Comparison of ENCODE assay signal across 16 cellular contexts in the genomic region with DNA sequence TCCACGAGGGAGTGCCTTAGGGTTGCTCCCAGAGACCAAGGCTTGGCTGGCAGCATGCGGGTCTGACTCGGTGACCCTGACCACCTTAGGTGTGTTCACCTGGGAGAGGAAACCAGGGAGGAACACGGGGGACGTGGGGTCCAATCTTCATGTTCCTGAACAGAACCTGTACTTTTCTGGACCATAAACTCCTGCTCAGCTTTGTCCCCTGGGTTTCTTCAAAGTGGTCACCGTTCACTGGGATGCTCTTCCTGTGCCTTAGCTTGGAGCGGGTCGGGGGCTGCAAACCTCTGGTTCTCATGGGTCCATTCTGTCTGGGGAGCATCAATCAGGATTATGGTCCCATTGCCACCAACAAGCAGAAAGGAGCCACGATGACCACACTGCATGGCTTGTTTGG.
DNase-seq lines count a peak whose midpoint lies in the region; ATAC-seq and TF ChIP-seq lines count a peak whose summit lies in the region.
"Had no signal": no experiment of that assay in that cellular context is flagged by ENCODE, and none has a peak within 500 bp of the region (broad histone marks: within the 10 kb centered on the region; RNA-seq: fewer than 3 reads in every experiment).

No MANE protein-coding gene starts in this region.

- H2BK12ac ChIP-seq in trophoblast cell (ENCODE audit: low read length), result peak overlapping the region; percentile 0

- intact Hi-C loops in Right ventricle myocardium superior (cut with DNase I), result no loop called here

- TF ChIP-seq CTCF in right atrium auricular region (IDR thresholded peaks at IDR 0.05) (no peak), chondrocyte (IDR thresholded peaks at IDR 0.05) (no peak)

- DNase-seq in right atrium auricular region (ENCODE audit: low spot score) (no peak), Right ventricle myocardium superior (no peak), chondrocyte (ENCODE audit: low spot score) (peak; percentile 55), trophoblast cell (no peak), NCI-H1092 treated with DMSO at 0.1 percent for 48 hours (lab: John Stamatoyannopoulos, UW) (no peak)
- DNase-seq: BE2C; CD4-positive, alpha-beta memory T cell; COR-L47; DMS153; DMS79 treated with DMSO at 0.1 percent for 48 hours; EL had no signal

- H3K4me1 Mint-ChIP-seq in chondrocyte (ENCODE audit: low read depth), result peaks cover 23% of the 10 kb centered on the region

- no peak overlapping the region for H4K8ac ChIP-seq in trophoblast cell (ENCODE audit: low read depth, low read length)

- H3K18ac ChIP-seq in trophoblast cell (ENCODE audit: low read length), result no peak overlapping the region

- no peak overlapping the region for H2AFZ ChIP-seq in trophoblast cell (ENCODE audit: insufficient read depth, low read length, poor library complexity)

- H3K9me3 ChIP-seq in right atrium auricular region, result no peaks in the 10 kb centered on the region
- H3K9me3 ChIP-seq in trophoblast cell (ENCODE audit: insufficient read depth, low read depth, low read length), result no peaks in the 10 kb centered on the region
- H3K9me3 ChIP-seq: BE2C, HAP-1 had no signal

- no peak for ATAC-seq in Right ventricle myocardium superior (ENCODE audit: poor library complexity)
- ATAC-seq in GM21723 (IDR thresholded peaks at IDR 0.05; ENCODE audit: unreplicated experiment), result no peak
- ATAC-seq in HG03280 (IDR thresholded peaks at IDR 0.05; ENCODE audit: unreplicated experiment), result no peak

- no peak overlapping the region for H2AK5ac ChIP-seq in trophoblast cell (ENCODE audit: low read length)

- peaks cover 8% of the 10 kb centered on the region for H3K79me1 ChIP-seq in trophoblast cell (ENCODE audit: low read length)

- H3K4me2 ChIP-seq in trophoblast cell (ENCODE audit: low read length), result no peak overlapping the region

- H3K4ac ChIP-seq in trophoblast cell (ENCODE audit: low read depth, low read length), result no peak overlapping the region

- H3K4me3 Mint-ChIP-seq in chondrocyte (ENCODE audit: unreplicated experiment), result no peak overlapping the region
- H3K4me3 Mint-ChIP-seq: CD4-positive, alpha-beta memory T cell had no signal

- H3K4me1 ChIP-seq in right atrium auricular region (peaks cover 0 to 45% of the 10 kb centered on the region in 2 donors), trophoblast cell (ENCODE audit: control insufficient read depth in 1 of 2, insufficient read depth in 2 of 2, low read length in 2 of 2) (peaks cover 3 to 10% of the 10 kb centered on the region in 2 experiments)

- H4K12ac ChIP-seq in trophoblast cell (ENCODE audit: low read depth, low read length), result no peak overlapping the region

- H3K27ac ChIP-seq in right atrium auricular region, result peak overlapping the region; percentile 70 to 84
- no peak overlapping the region for H3K27ac ChIP-seq in trophoblast cell (ENCODE audit: low read depth, low read length)
- H3K27ac ChIP-seq: C4-2B, HL-60 had no signal

- no peak overlapping the region for H3K14ac ChIP-seq in trophoblast cell (ENCODE audit: low read length)

- no peak overlapping the region for H3K4me3 ChIP-seq in right atrium auricular region
- H3K4me3 ChIP-seq in trophoblast cell (ENCODE audit: low read depth, low read length), result no peak overlapping the region
- H3K4me3 ChIP-seq: HAP-1 had no signal

- no peaks in the 10 kb centered on the region for H3K79me2 ChIP-seq in trophoblast cell (ENCODE audit: control insufficient read depth, insufficient read depth, low read length, poor library complexity)

- H3K36me3 ChIP-seq in right atrium auricular region, result no peaks in the 10 kb centered on the region
- H3K36me3 ChIP-seq in trophoblast cell (ENCODE audit: control insufficient read depth in 1 of 2, insufficient read depth in 2 of 2, low read length in 2 of 2), result no peaks in the 10 kb centered on the region
- H3K36me3 ChIP-seq: BE2C, HAP-1 had no signal

- no peaks in the 10 kb centered on the region for H3K27me3 ChIP-seq in right atrium auricular region
- no peaks in the 10 kb centered on the region for H3K27me3 ChIP-seq in trophoblast cell (ENCODE audit: insufficient read depth, low read length)
- H3K27me3 ChIP-seq: BE2C had no signal

- no peak overlapping the region for H3K9ac ChIP-seq in trophoblast cell (ENCODE audit: low read length)

- no peak overlapping the region for H3K27ac Mint-ChIP-seq in chondrocyte (ENCODE audit: unreplicated experiment)
- H3K27ac Mint-ChIP-seq: CD4-positive, alpha-beta memory T cell had no signal

- no peak overlapping the region for H3K23ac ChIP-seq in trophoblast cell (ENCODE audit: low read length)

- no peaks in the 10 kb centered on the region for H3K27me3 Mint-ChIP-seq in chondrocyte (ENCODE audit: low read depth)

- H2BK5ac ChIP-seq in trophoblast cell (ENCODE audit: low read depth, low read length, poor library complexity), result no peak overlapping the region

- H2BK120ac ChIP-seq in trophoblast cell (ENCODE audit: insufficient read depth, low read length, poor library complexity), result peak overlapping the region; percentile 23

- peak overlapping the region; percentile 3 for H4K91ac ChIP-seq in trophoblast cell (ENCODE audit: low read depth, low read length)

- WGBS in trophoblast cell (ENCODE audit: extremely low coverage, insufficient coverage, insufficient read length), result no CpG with 5 or more reads among the region's 9 CpGs

- peaks cover 4% of the 10 kb centered on the region for H3K36me3 Mint-ChIP-seq in chondrocyte (ENCODE audit: low read depth)

- H3K9me3 Mint-ChIP-seq in chondrocyte (ENCODE audit: low read depth), result no peaks in the 10 kb centered on the region
